In genomic region chr10:31242902-31243301, GRCh38 we compare ENCODE assay signal across 9 cellular contexts.
DNase-seq lines count a peak whose midpoint lies in the region; ATAC-seq, FAIRE-seq and TF ChIP-seq lines count a peak whose summit lies in the region.
"Had no signal": no experiment of that assay in that cellular context is flagged by ENCODE, and none has a peak within 500 bp of the region (broad histone marks: within the 10 kb centered on the region; RNA-seq: fewer than 3 reads in every experiment).

No MANE protein-coding gene starts in this region.

- ATAC-seq in activated T-cell treated with anti-CD3 and anti-CD28 coated beads, Interleukin-2, amount 50 U/mL, for 4 hours = peak; percentile 95 to 98

- no peaks in the 10 kb centered on the region for H3K36me3 Mint-ChIP-seq in activated T-cell treated with anti-CD3 and anti-CD28 coated beads, Interleukin-2, amount 50 U/mL, for 4 hours (ENCODE audit: insufficient read depth)
- no peaks in the 10 kb centered on the region for H3K36me3 Mint-ChIP-seq in mesothelial cell of epicardium
- H3K36me3 Mint-ChIP-seq: naive B cell had no signal

- H3K27me3 Mint-ChIP-seq in activated T-cell treated with anti-CD3 and anti-CD28 coated beads, Interleukin-2, amount 50 U/mL, for 4 hours (ENCODE audit: low read depth) = no peaks in the 10 kb centered on the region
- H3K27me3 Mint-ChIP-seq in mesothelial cell of epicardium (ENCODE audit: low read depth) = no peaks in the 10 kb centered on the region
- H3K27me3 Mint-ChIP-seq: naive B cell had no signal

- no peak for TF ChIP-seq CTCF in GM13976 (IDR thresholded peaks at IDR 0.05; ENCODE audit: borderline replicate concordance, control extremely low read depth, extremely low read depth, insufficient read depth, missing control alignments)
- no peak for TF ChIP-seq CTCF in NB4 (IDR thresholded peaks at IDR 0.05; ENCODE audit: low read depth, low read length)
- TF ChIP-seq CTCF in mesothelial cell of epicardium (IDR thresholded peaks at IDR 0.05; ENCODE audit: unreplicated experiment) = no peak

- H3K4me3 ChIP-seq in NB4 (ENCODE audit: low read depth, low read length) = no peak overlapping the region

- no peak overlapping the region for H3K27ac Mint-ChIP-seq in mesothelial cell of epicardium
- H3K27ac Mint-ChIP-seq: naive B cell had no signal

- DNase-seq in GM13976 (ENCODE audit: low spot score) (peak; percentile 31), NB4 (ENCODE audit: low read depth) (peak; percentile 87), left kidney (ENCODE audit: low read depth, low spot score) (peak; percentile 8), urothelium cell line (ENCODE audit: low spot score) (peak; percentile 75), NCI-H526 (lab: John Stamatoyannopoulos, UW) (no peak), mesothelial cell of epicardium (ENCODE audit: low spot score in 2 of 2, unreplicated experiment in 2 of 2) (no peak), cerebellum (ENCODE audit: low spot score) (no peak)
- DNase-seq in activated T-cell treated with anti-CD3 and anti-CD28 coated beads, Interleukin-2, amount 50 U/mL, for 4 hours = peak; percentile 47
- DNase-seq: naive B cell had no signal

- H3K4me3 Mint-ChIP-seq in activated T-cell treated with anti-CD3 and anti-CD28 coated beads, Interleukin-2, amount 50 U/mL, for 4 hours = no peak overlapping the region
- no peak overlapping the region for H3K4me3 Mint-ChIP-seq in mesothelial cell of epicardium
- H3K4me3 Mint-ChIP-seq: naive B cell had no signal

- in situ Hi-C loops in GM13976 (cut with MboI; ENCODE audit: low sequenced_read_pairs, unreplicated experiment) = no loop called here

- peaks cover 16% of the 10 kb centered on the region for H3K4me1 Mint-ChIP-seq in activated T-cell treated with anti-CD3 and anti-CD28 coated beads, Interleukin-2, amount 50 U/mL, for 4 hours (ENCODE audit: low read depth)
- H3K4me1 Mint-ChIP-seq in mesothelial cell of epicardium = no peaks in the 10 kb centered on the region
- H3K4me1 Mint-ChIP-seq: naive B cell had no signal

- peaks cover 8% of the 10 kb centered on the region for H3K9me3 Mint-ChIP-seq in activated T-cell treated with anti-CD3 and anti-CD28 coated beads, Interleukin-2, amount 50 U/mL, for 4 hours
- H3K9me3 Mint-ChIP-seq in mesothelial cell of epicardium = peaks cover 16% of the 10 kb centered on the region

- FAIRE-seq in urothelium cell line (lab: Jason Lieb, UNC) = peak; percentile 95

- no peak for TF ChIP-seq POLR2A in NB4 (IDR thresholded peaks at IDR 0.05; ENCODE audit: extremely low read depth, insufficient read length)

Comparison
In these comparisons a context has a peak if more than half of its experiments do, and no peak if none do; other contexts are left out.
1. DNase-seq: peak in GM13976 (single experiment), NB4 (single experiment), activated T-cell treated with anti-CD3 and anti-CD28 coated beads, Interleukin-2, amount 50 U/mL, for 4 hours (single experiment), left kidney (single experiment) and urothelium cell line (single experiment); none in NCI-H526 (0 of 2), mesothelial cell of epicardium (0 of 2) and cerebellum (single experiment).